1 cellular context compared by ENCODE assay signal in the genomic region with DNA sequence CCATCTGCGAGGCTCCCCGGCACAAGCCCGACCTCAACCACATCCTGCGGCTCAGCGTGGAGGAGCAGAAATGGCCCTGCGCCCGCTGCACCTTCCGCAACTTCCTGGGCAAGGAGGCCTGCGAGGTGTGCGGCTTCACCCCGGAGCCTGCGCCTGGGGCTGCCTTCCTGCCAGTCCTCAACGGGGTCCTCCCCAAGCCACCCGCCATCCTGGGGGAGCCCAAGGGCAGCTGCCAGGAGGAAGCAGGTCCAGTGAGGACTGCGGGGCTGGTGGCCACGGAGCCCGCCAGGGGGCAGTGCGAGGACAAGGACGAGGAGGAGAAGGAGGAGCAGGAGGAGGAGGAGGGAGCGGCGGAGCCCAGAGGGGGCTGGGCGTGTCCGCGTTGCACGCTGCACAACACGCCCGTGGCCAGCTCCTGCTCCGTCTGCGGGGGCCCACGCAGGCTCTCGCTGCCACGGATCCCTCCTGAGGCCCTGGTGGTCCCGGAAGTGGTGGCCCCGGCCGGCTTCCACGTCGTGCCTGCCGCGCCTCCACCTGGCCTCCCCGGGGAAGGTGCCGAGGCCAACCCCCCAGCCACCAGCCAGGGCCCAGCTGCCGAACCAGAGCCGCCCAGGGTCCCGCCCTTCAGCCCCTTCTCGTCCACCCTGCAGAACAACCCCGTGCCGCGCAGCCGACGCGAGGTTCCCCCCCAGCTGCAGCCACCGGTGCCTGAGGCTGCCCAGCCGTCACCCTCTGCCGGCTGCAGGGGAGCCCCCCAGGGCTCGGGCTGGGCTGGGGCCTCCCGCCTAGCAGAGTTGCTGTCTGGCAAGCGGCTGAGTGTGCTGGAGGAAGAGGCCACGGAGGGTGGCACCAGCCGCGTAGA.
TF ChIP-seq lines count a peak whose summit lies in the region.

No MANE protein-coding gene starts in this region.

TF ChIP-seq in K562, 482 proteins besides CTCF, POLR2A, EP300 and RAD21 (continues in another document):
- TF ChIP-seq ZBTB11 (CRISPR knock-in tag; IDR thresholded peaks at IDR 0.05) (no peak), CBX3 (IDR thresholded peaks at IDR 0.05; ENCODE audit: borderline replicate concordance in 1 of 2, low read length in 2 of 2) (no peak), CTBP1 (IDR thresholded peaks at IDR 0.05; ENCODE audit: borderline replicate concordance) (no peak), ZNF764 (CRISPR knock-in tag; IDR thresholded peaks at IDR 0.05; ENCODE audit: low read depth) (no peak), MXI1 (IDR thresholded peaks at IDR 0.05; ENCODE audit: low read depth, low read length) (no peak), NFIX (CRISPR knock-in tag; IDR thresholded peaks at IDR 0.05; ENCODE audit: low read depth) (no peak), CCNT2 (IDR thresholded peaks at IDR 0.05; ENCODE audit: borderline replicate concordance, extremely low read depth, insufficient read length, low read depth, low read length) (peak; percentile 30), YY1 (IDR thresholded peaks at IDR 0.05; ENCODE audit: borderline replicate concordance in 1 of 3, control insufficient read depth in 1 of 3, extremely low read depth in 1 of 3, insufficient read depth in 3 of 3, insufficient read length in 1 of 3, insufficient replicate concordance in 2 of 3, low read depth in 1 of 3, low read length in 2 of 3) (no peak), SP1 (CRISPR knock-in tag; IDR thresholded peaks at IDR 0.05) (peak; percentile 46; the same call in 1 of the 2 replicates), BHLHE40 (IDR thresholded peaks at IDR 0.05; ENCODE audit: low read length) (0 out of 2 replicates have a peak, but pooled peaks have one; percentile 21), EP400 (IDR thresholded peaks at IDR 0.05) (no peak), ZBTB33 (CRISPR knock-in tag; IDR thresholded peaks at IDR 0.05) (peak; percentile 93), FIP1L1 (IDR thresholded peaks at IDR 0.05; ENCODE audit: low read depth, low read length, poor library complexity, severe bottlenecking) (peak; percentile 42), ZNF507 (tag; conservative IDR thresholded peaks at IDR 0.05) (no peak), TCF3 (CRISPR knock-in tag; IDR thresholded peaks at IDR 0.05) (no peak), KDM5B (IDR thresholded peaks at IDR 0.05; ENCODE audit: insufficient replicate concordance, low read depth, low read length) (no peak), DDX20 (tag; IDR thresholded peaks at IDR 0.05; ENCODE audit: low read depth) (no peak), ZNF79 (CRISPR knock-in tag; IDR thresholded peaks at IDR 0.05; ENCODE audit: low read depth) (no peak), BMI1 (IDR thresholded peaks at IDR 0.05; ENCODE audit: low read length) (no peak), HBP1 (CRISPR knock-in tag; IDR thresholded peaks at IDR 0.05) (no peak), ZNF445 (CRISPR knock-in tag; IDR thresholded peaks at IDR 0.05; ENCODE audit: low read depth) (no peak), ZNF263 (CRISPR knock-in tag; IDR thresholded peaks at IDR 0.05; ENCODE audit: borderline replicate concordance) (peak; percentile 100), MCM2 (IDR thresholded peaks at IDR 0.05; ENCODE audit: low read depth) (no peak), TGIF2 (CRISPR knock-in tag; IDR thresholded peaks at IDR 0.05) (no peak), VEZF1 (CRISPR knock-in tag; IDR thresholded peaks at IDR 0.05) (peak; percentile 69), ZNF143 (CRISPR knock-in tag; IDR thresholded peaks at IDR 0.05) (no peak), SMC3 (conservative IDR thresholded peaks at IDR 0.05; ENCODE audit: insufficient read depth, low read depth, low read length) (peak; percentile 40), PCBP1 (IDR thresholded peaks at IDR 0.05; ENCODE audit: low read depth, low read length, poor library complexity, severe bottlenecking) (peak; percentile 29), MAZ (CRISPR knock-in tag; conservative IDR thresholded peaks at IDR 0.05 in 1 of 2, IDR thresholded peaks at IDR 0.05 in 1 of 2) (0 out of 4 replicates have a peak, but pooled peaks of 1 of the 2 experiments have one; percentile 48)
- TF ChIP-seq, protein P1, sequence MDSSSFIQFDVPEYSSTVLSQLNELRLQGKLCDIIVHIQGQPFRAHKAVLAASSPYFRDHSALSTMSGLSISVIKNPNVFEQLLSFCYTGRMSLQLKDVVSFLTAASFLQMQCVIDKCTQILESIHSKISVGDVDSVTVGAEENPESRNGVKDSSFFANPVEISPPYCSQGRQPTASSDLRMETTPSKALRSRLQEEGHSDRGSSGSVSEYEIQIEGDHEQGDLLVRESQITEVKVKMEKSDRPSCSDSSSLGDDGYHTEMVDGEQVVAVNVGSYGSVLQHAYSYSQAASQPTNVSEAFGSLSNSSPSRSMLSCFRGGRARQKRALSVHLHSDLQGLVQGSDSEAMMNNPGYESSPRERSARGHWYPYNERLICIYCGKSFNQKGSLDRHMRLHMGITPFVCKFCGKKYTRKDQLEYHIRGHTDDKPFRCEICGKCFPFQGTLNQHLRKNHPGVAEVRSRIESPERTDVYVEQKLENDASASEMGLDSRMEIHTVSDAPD (CRISPR knock-in tag; IDR thresholded peaks at IDR 0.05) = no peak
- TF ChIP-seq, protein P2, sequence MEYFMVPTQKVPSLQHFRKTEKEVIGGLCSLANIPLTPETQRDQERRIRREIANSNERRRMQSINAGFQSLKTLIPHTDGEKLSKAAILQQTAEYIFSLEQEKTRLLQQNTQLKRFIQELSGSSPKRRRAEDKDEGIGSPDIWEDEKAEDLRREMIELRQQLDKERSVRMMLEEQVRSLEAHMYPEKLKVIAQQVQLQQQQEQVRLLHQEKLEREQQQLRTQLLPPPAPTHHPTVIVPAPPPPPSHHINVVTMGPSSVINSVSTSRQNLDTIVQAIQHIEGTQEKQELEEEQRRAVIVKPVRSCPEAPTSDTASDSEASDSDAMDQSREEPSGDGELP (CRISPR knock-in tag; IDR thresholded peaks at IDR 0.05; ENCODE audit: borderline replicate concordance) = peak; percentile 59; the same call in 1 of the 2 replicates
- TF ChIP-seq, protein P3, sequence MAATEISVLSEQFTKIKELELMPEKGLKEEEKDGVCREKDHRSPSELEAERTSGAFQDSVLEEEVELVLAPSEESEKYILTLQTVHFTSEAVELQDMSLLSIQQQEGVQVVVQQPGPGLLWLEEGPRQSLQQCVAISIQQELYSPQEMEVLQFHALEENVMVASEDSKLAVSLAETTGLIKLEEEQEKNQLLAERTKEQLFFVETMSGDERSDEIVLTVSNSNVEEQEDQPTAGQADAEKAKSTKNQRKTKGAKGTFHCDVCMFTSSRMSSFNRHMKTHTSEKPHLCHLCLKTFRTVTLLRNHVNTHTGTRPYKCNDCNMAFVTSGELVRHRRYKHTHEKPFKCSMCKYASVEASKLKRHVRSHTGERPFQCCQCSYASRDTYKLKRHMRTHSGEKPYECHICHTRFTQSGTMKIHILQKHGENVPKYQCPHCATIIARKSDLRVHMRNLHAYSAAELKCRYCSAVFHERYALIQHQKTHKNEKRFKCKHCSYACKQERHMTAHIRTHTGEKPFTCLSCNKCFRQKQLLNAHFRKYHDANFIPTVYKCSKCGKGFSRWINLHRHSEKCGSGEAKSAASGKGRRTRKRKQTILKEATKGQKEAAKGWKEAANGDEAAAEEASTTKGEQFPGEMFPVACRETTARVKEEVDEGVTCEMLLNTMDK (IDR thresholded peaks at IDR 0.05; ENCODE audit: borderline replicate concordance, insufficient read depth, low read depth, low read length, poor library complexity, severe bottlenecking) = peak; percentile 27
- TF ChIP-seq, protein P4, sequence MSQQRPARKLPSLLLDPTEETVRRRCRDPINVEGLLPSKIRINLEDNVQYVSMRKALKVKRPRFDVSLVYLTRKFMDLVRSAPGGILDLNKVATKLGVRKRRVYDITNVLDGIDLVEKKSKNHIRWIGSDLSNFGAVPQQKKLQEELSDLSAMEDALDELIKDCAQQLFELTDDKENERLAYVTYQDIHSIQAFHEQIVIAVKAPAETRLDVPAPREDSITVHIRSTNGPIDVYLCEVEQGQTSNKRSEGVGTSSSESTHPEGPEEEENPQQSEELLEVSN (IDR thresholded peaks at IDR 0.05; ENCODE audit: borderline replicate concordance in 1 of 2, extremely low read depth in 1 of 2, insufficient read depth in 1 of 2, insufficient read length in 1 of 2, low read depth in 1 of 2, low read length in 1 of 2, poor library complexity in 1 of 2, severe bottlenecking in 1 of 2) = no peak
- TF ChIP-seq, protein P5, sequence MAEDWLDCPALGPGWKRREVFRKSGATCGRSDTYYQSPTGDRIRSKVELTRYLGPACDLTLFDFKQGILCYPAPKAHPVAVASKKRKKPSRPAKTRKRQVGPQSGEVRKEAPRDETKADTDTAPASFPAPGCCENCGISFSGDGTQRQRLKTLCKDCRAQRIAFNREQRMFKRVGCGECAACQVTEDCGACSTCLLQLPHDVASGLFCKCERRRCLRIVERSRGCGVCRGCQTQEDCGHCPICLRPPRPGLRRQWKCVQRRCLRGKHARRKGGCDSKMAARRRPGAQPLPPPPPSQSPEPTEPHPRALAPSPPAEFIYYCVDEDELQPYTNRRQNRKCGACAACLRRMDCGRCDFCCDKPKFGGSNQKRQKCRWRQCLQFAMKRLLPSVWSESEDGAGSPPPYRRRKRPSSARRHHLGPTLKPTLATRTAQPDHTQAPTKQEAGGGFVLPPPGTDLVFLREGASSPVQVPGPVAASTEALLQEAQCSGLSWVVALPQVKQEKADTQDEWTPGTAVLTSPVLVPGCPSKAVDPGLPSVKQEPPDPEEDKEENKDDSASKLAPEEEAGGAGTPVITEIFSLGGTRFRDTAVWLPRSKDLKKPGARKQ (CRISPR knock-in tag; IDR thresholded peaks at IDR 0.05) = no peak
